In genomic region chr2:7744827-7745226, GRCh38 we compare ENCODE assay signal across 1 cellular context.
TF ChIP-seq lines count a peak whose summit lies in the region.

No MANE protein-coding gene starts in this region.

TF ChIP-seq in WTC11, 78 proteins besides CTCF, POLR2A, EP300 and RAD21 (continued from another document):
- no peak for TF ChIP-seq HMGXB4 (CRISPR knock-in tag; IDR thresholded peaks at IDR 0.05)
